ENCODE assay signal across 32 cellular contexts in the genomic region with DNA sequence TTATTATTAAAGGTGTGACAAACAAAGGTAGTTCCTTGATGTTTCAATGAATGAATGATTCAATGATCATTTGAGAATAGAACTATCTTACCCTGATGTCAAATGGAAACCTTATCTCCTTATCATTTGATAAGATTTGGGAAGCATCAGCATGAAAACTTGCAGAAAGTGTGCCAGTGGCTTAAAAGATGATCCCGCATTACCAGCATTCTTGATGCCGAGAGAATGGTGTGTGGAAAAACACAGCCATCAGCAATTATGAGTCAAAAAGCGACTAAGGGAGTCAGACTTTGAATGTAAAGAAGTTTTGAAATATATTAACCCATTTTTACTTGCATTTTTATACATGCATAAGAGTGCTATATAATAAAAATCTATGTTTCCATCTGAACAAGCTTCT.
"Had no signal": no experiment of that assay in that cellular context is flagged by ENCODE, and none has a peak within 500 bp of the region (broad histone marks: within the 10 kb centered on the region; RNA-seq: fewer than 3 reads in every experiment).

No MANE protein-coding gene starts in this region.

- FAIRE-seq: astrocyte had no signal

- H3K36me3 ChIP-seq: adrenal gland, brain microvascular endothelial cell, breast epithelium had no signal

- H3K4me1 ChIP-seq: adrenal gland, body of pancreas, breast epithelium had no signal

- H3K4me3 ChIP-seq: adrenal gland, body of pancreas, breast epithelium had no signal

- H3K27me3 ChIP-seq: adrenal gland, body of pancreas, brain microvascular endothelial cell, breast epithelium had no signal

- ATAC-seq: activated CD8-positive, alpha-beta T cell treated with anti-CD3 and anti-CD28 coated beads for 36 hours; activated naive CD4-positive, alpha-beta T cell treated with anti-CD3 and anti-CD28 coated beads, Interleukin-2, amount 50 U/mL, for 72 hours; activated T-cell treated with anti-CD3 and anti-CD28 coated beads, Interleukin-2, amount 50 U/mL, for 4 hours; activated T-cell treated with anti-CD3 and anti-CD28 coated beads, Interleukin-2, amount 50 U/mL, for 72 hours; activated T-helper 17 cell treated with anti-CD3 and anti-CD28 coated beads, Interleukin-2, amount 50 U/mL, for 72 hours; body of pancreas had no signal

- H3K27ac ChIP-seq: adrenal gland, body of pancreas, brain microvascular endothelial cell, breast epithelium had no signal

- DNase-seq: activated B cell treated with CpG ODN at 0.5 μM for 24 hours; activated CD4-positive, alpha-beta memory T cell treated with anti-CD3 and anti-CD28 coated beads for 36 hours; activated CD4-positive, alpha-beta T cell treated with anti-CD3 and anti-CD28 coated beads for 4 hours; activated CD4-positive, alpha-beta T cell treated with anti-CD3 and anti-CD28 coated beads, Interleukin-2, amount 10 ng/mL, durations not matched to agents 24 days and 14 days; activated CD4-positive, alpha-beta T cell treated with anti-CD3 and anti-CD28 coated beads, Interleukin-2, amount 50 U/mL, for 1 hour; activated CD4-positive, alpha-beta T cell treated with anti-CD3 and anti-CD28 coated beads, Interleukin-2, amount 50 U/mL, for 4 hours; activated CD4-positive, CD25-positive, alpha-beta regulatory T cell treated with anti-CD3 and anti-CD28 coated beads, Interleukin-2, amount 50 U/mL, for 72 hours; activated CD8-positive, alpha-beta memory T cell treated with anti-CD3 and anti-CD28 coated beads, Interleukin-2, amount 50 U/mL, for 4 hours; activated CD8-positive, alpha-beta T cell treated with anti-CD3 and anti-CD28 coated beads for 36 hours; activated effector memory CD4-positive, alpha-beta T cell treated with anti-CD3 and anti-CD28 coated beads, Interleukin-2, amount 50 U/mL, for 16 hours; activated gamma-delta T cell treated with Interleukin-2 at 50 U/mL for 16 hours; activated naive CD4-positive, alpha-beta T cell; activated naive CD4-positive, alpha-beta T cell treated with anti-CD3 and anti-CD28 coated beads for 36 hours; activated naive CD4-positive, alpha-beta T cell treated with anti-CD3 and anti-CD28 coated beads, Interleukin-2, amount 50 U/mL, for 16 hours; activated naive CD8-positive, alpha-beta T cell treated with anti-CD3 and anti-CD28 coated beads for 36 hours; activated T-cell treated with anti-CD3 and anti-CD28 coated beads for 4 hours; activated T-cell treated with anti-CD3 and anti-CD28 coated beads, Interleukin-2, amount 50 U/mL, for 1 hour; activated T-cell treated with anti-CD3 and anti-CD28 coated beads, Interleukin-2, amount 50 U/mL, for 4 hours; activated T-cell treated with anti-CD3 and anti-CD28 coated beads, Interleukin-2, amount 50 U/mL, for 72 hours; adrenal gland; amniotic stem cell; aorta; body of pancreas; brain microvascular endothelial cell; central memory CD4-positive, alpha-beta T cell; T-helper 1 cell; T-helper 2 cell; T-helper 9 cell had no signal

- H3K9me3 ChIP-seq: adrenal gland had no signal
